Comparison of ENCODE assay signal across 8 cellular contexts in the genomic region with DNA sequence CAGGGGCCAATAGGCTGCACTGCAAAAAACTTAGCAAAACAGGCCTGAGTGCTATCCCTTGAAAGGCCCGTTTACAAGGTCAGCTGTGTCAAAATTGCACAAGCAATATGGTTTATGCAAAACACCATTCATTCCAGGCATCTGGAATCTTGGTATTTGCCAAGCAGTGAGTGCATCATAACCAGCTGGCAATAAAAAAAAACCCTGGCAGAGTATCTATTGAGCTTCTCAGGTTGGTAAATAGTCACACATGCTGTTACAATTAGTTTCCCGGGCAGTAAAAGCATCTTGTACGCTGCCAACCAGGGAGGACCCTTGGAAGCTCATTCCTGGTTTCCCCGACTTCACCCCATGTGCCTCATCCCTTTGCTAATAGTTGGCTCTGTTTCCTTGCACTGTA. TPM values are rescaled to one million over a fixed set of nuclear protein-coding genes. Genes with fewer than 3 reads are reported as not detected.
DNase-seq lines count a peak whose midpoint lies in the region; ATAC-seq, FAIRE-seq and TF ChIP-seq lines count a peak whose summit lies in the region.
"Had no signal": no experiment of that assay in that cellular context is flagged by ENCODE, and none has a peak within 500 bp of the region (broad histone marks: within the 10 kb centered on the region; RNA-seq: fewer than 3 reads in every experiment).

No MANE protein-coding gene starts in this region.

- intact Hi-C loops in adrenal gland (cut with DNase I) (no loop called here), pancreas (cut with DNase I) (no loop called here)

- H3K4me3 ChIP-seq in HFF-Myc (replicated peaks; ENCODE audit: low read depth, low read length) = no peak overlapping the region
- H3K4me3 ChIP-seq in adrenal gland = no peak overlapping the region
- H3K4me3 ChIP-seq in pancreas = no peak overlapping the region
- no peak overlapping the region for H3K4me3 ChIP-seq in HAP-1
- H3K4me3 ChIP-seq: heart right ventricle had no signal

- H3K27ac ChIP-seq in adrenal gland = peak overlapping the region in 3 of 5 donors; percentile 13 to 78 (median 34)
- peak overlapping the region; percentile 40 to 72 (median 65) for H3K27ac ChIP-seq in pancreas
- H3K27ac ChIP-seq: heart right ventricle had no signal

- no peak for FAIRE-seq in pancreas (lab: Jason Lieb, UNC)

- TF ChIP-seq CTCF in HFF-Myc (IDR thresholded peaks at IDR 0.05; ENCODE audit: low read depth, low read length, missing control alignments) (no peak), adrenal gland (IDR thresholded peaks at IDR 0.05) (no peak), pancreas (IDR thresholded peaks at IDR 0.05) (no peak)

- ATAC-seq in pancreas = peak; percentile 79 to 89 (median 84)
- ATAC-seq: natural killer cell treated with Interleukin-12 subunit alpha and Interleukin-12 subunit beta and Interleukin-15 and Interleukin-18, amount 100 ng/mL, for 72 hours had no signal

- H3K36me3 ChIP-seq in adrenal gland (replicated peaks in 1 of 2) (peaks cover 0 to 5% of the 10 kb centered on the region in 2 donors), pancreas (no peaks in the 10 kb centered on the region), HAP-1 (replicated peaks) (peaks cover 12% of the 10 kb centered on the region)

- 27 to 51% (median 35%) methylated on average over 4 of the region's 4 CpGs for WGBS in adrenal gland, 4 donors
- WGBS in pancreas, 2 donors = 12% methylated on average over 4 of the region's 4 CpGs

- H3K9me3 ChIP-seq in adrenal gland (replicated peaks in 1 of 3) = no peaks in the 10 kb centered on the region
- H3K9me3 ChIP-seq in pancreas = no peaks in the 10 kb centered on the region
- 0 out of 2 replicates have a peak, but pooled peaks cover 5% of the 10 kb centered on the region for H3K9me3 ChIP-seq in HAP-1

- DNase-seq in HFF-Myc (ENCODE audit: extremely low read depth, low read depth) (peak; percentile 70), adrenal gland (peak in 5 of 7 donors; percentile 40 to 76 (median 60)), pancreas (peak in 2 of 6 donors; percentile 35 to 49), HAP-1 (ENCODE audit: low spot score in 2 of 2) (no peak), inferior parietal cortex (ENCODE audit: extremely low spot score) (no peak), dermis blood vessel endothelial cell (no peak)
- DNase-seq: heart right ventricle had no signal

- in situ Hi-C loops in HAP-1 (cut with MboI; ENCODE audit: low sequenced_read_pairs) = no loop called here

- H3K27me3 ChIP-seq in adrenal gland = no peaks in the 10 kb centered on the region
- H3K27me3 ChIP-seq in pancreas = no peaks in the 10 kb centered on the region
- H3K27me3 ChIP-seq in HAP-1 (ENCODE audit: low read depth) = no peaks in the 10 kb centered on the region
- H3K27me3 ChIP-seq: heart right ventricle had no signal

- H3K4me1 ChIP-seq in adrenal gland (replicated peaks in 1 of 2) (peaks cover 5 to 7% of the 10 kb centered on the region in 2 donors), pancreas (peaks cover 6 to 15% (median 11%) of the 10 kb centered on the region in 3 donors), HAP-1 (no peaks in the 10 kb centered on the region)
- H3K4me1 ChIP-seq: heart right ventricle had no signal

- TF ChIP-seq POLR2A in adrenal gland (IDR thresholded peaks at IDR 0.05) = no peak

RNA-seq across cellular contexts. Expression of a gene that starts 21.3 kb away (rescaled TPM):
- 10 to 100 TPM in 1 of 8 donors, 1 to 10 TPM in 7; 1.1 to 10.6 (median 3.8) TPM for total RNA-seq in adrenal gland
- polyA plus RNA-seq in adrenal gland = 1 to 10 TPM; 2.9 to 3.2 (median 3.1) TPM
- 1 to 10 TPM; 1.3 to 2.6 (median 1.7) TPM for total RNA-seq in pancreas
- polyA plus RNA-seq in pancreas = 1 to 10 TPM; 2.7 to 3.4 TPM
- 6.4 and 7.8 TPM in 2 replicates for total RNA-seq in dermis blood vessel endothelial cell

RNA-seq across cellular contexts. Expression of a gene that starts 22.8 kb away (rescaled TPM):
- 1 to 10 TPM; 2.6 to 5.7 (median 3.2) TPM for total RNA-seq in adrenal gland
- 1 to 10 TPM; 2.7 to 3.9 (median 3.4) TPM for polyA plus RNA-seq in adrenal gland
- total RNA-seq in pancreas = 1 to 10 TPM; 1.6 to 3.0 (median 2.0) TPM
- 1 to 10 TPM; 2.1 to 2.4 TPM for polyA plus RNA-seq in pancreas
- total RNA-seq in dermis blood vessel endothelial cell = 5.1 and 6.3 TPM in 2 replicates

RNA-seq across cellular contexts. Expression of a gene that starts 53.9 kb away (rescaled TPM):
- total RNA-seq in adrenal gland (1 to 10 TPM in 6 of 8 donors, under 1 TPM in 2; 0.48 to 3.2 (median 2.0) TPM), pancreas (1 to 10 TPM in 4 of 6 donors, under 1 TPM in 2; 0.97 to 1.6 (median 1.1) TPM), dermis blood vessel endothelial cell (2.0 and 2.7 TPM in 2 replicates)
- polyA plus RNA-seq in adrenal gland (10 to 100 TPM in 1 of 3 donors, 1 to 10 TPM in 2; 1.2 to 13.9 (median 6.3) TPM), pancreas (1 to 10 TPM; 6.7 to 8.5 TPM)

RNA-seq across cellular contexts. Expression of a gene that starts 56.4 kb away (rescaled TPM):
- total RNA-seq in adrenal gland (under 1 TPM in 5 of 8 donors, not detected in 3; 0.07 to 0.45 (median 0.14) TPM), pancreas (under 1 TPM in 2 of 6 donors, not detected in 4; 0.19 to 0.91 TPM), dermis blood vessel endothelial cell (under 0.01 TPM in 1 of 2 replicates, not detected in the other)
- polyA plus RNA-seq in adrenal gland (under 1 TPM; 0.03 to 0.18 (median 0.08) TPM), pancreas (not detected)
- total RNA-seq: natural killer cell treated with Interleukin-12 subunit alpha and Interleukin-12 subunit beta and Interleukin-15 and Interleukin-18, amount 100 ng/mL, for 72 hours had no signal

Comparison
In these comparisons a context has a peak if more than half of its experiments do, and no peak if none do; other contexts are left out.
1. DNase-seq: peak in HFF-Myc (single experiment) and adrenal gland (5 of 7); none in HAP-1 (0 of 2), inferior parietal cortex (single experiment) and dermis blood vessel endothelial cell (single experiment).